ENCODE assay signal across 25 cellular contexts in the genomic region with DNA sequence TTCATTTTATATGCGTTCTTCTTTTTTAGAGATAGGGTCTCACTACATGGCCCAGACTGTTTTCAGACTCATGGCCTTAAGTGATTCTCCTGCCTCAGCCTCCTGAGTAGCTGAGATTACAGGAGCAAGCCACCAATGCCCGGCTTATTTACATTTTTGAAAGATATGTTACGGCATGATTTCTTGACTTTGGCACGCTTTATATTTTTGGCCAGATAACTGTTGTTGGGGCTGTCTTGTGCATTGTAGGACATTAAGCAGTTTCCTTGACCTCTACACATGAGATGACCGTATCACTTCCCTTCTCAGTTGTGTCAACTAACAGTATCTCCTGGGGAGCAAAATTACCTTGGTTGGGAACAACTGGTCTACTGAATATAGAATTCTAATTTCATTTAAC. TPM values are rescaled to one million over a fixed set of nuclear protein-coding genes. Genes with fewer than 3 reads are reported as not detected.
"Had no signal": no experiment of that assay in that cellular context is flagged by ENCODE, and none has a peak within 500 bp of the region (broad histone marks: within the 10 kb centered on the region; RNA-seq: fewer than 3 reads in every experiment).

No MANE protein-coding gene starts in this region.

- H3K36me3 ChIP-seq: esophagus muscularis mucosa, lower lobe of right lung, ovary, sigmoid colon, thoracic aorta, transverse colon, upper lobe of right lung, uterus had no signal

- H3K27me3 ChIP-seq: ovary, sigmoid colon, transverse colon, upper lobe of right lung, uterus had no signal

- H3K4me3 Mint-ChIP-seq: immature natural killer cell; memory B cell; natural killer cell; stimulated activated naive B cell treated with anti-CD40 and anti-IgM and Interleukin-4, amounts not matched to agents 10 μg/mL and 1 μg/mL and 100 μg/mL, for 72 hours; stimulated activated naive CD8-positive, alpha-beta T cell treated with anti-CD3 and anti-CD28 coated beads, Interleukin-15, Interleukin-2, amounts not matched to agents 100 ng/mL and 50 ng/mL, for 24 hours had no signal

- H3K4me3 ChIP-seq: esophagus muscularis mucosa, lower lobe of right lung, ovary, psoas muscle, sigmoid colon, thoracic aorta, transverse colon, upper lobe of right lung, uterus had no signal

- ATAC-seq: left ventricle myocardium superior; lower lobe of right lung; natural killer cell; psoas muscle; right cardiac atrium; stimulated activated naive B cell treated with anti-CD40 and anti-IgM and Interleukin-4, amounts not matched to agents 10 μg/mL and 1 μg/mL and 100 μg/mL, for 72 hours; upper lobe of right lung had no signal

- H3K9me3 Mint-ChIP-seq: immature natural killer cell, natural killer cell had no signal

- H3K27ac Mint-ChIP-seq: immature natural killer cell; memory B cell; natural killer cell; stimulated activated naive B cell treated with anti-CD40 and anti-IgM and Interleukin-4, amounts not matched to agents 10 μg/mL and 1 μg/mL and 100 μg/mL, for 72 hours; stimulated activated naive CD8-positive, alpha-beta T cell treated with anti-CD3 and anti-CD28 coated beads, Interleukin-15, Interleukin-2, amounts not matched to agents 100 ng/mL and 50 ng/mL, for 24 hours had no signal

- H3K9me3 ChIP-seq: esophagus muscularis mucosa, lower lobe of right lung, ovary, psoas muscle, sigmoid colon, thoracic aorta, transverse colon, upper lobe of right lung, uterus had no signal

- DNase-seq: cortex of kidney; hypothalamus; immature natural killer cell; islet precursor cell; left ventricle myocardium superior; lower lobe of right lung; natural killer cell; occipital lobe; ovary; posterior cingulate gyrus; psoas muscle; right cardiac atrium; sigmoid colon; stimulated activated CD4-positive, alpha-beta T cell treated with anti-CD3 and anti-CD28 coated beads, Interleukin-2, amount 100 ng/mL, for 24 hours; stimulated activated CD4-positive, alpha-beta T cell treated with anti-CD3 and anti-CD28 coated beads, Interleukin-4, amount 100 ng/mL, for 24 hours; stimulated activated naive B cell treated with anti-CD40 and anti-IgM and Interleukin-4, amounts not matched to agents 10 μg/mL and 1 μg/mL and 100 μg/mL, for 72 hours; transverse colon; upper lobe of right lung; uterus had no signal

- H3K4me1 ChIP-seq: esophagus muscularis mucosa, lower lobe of right lung, psoas muscle, sigmoid colon, transverse colon, upper lobe of right lung, uterus had no signal

- H3K27ac ChIP-seq: esophagus muscularis mucosa, lower lobe of right lung, ovary, psoas muscle, sigmoid colon, thoracic aorta, transverse colon, upper lobe of right lung, uterus had no signal

- H3K36me3 Mint-ChIP-seq: immature natural killer cell, memory B cell, natural killer cell had no signal

- H3K27me3 Mint-ChIP-seq: memory B cell had no signal

- H3K4me1 Mint-ChIP-seq: immature natural killer cell; memory B cell; natural killer cell; stimulated activated naive B cell treated with anti-CD40 and anti-IgM and Interleukin-4, amounts not matched to agents 10 μg/mL and 1 μg/mL and 100 μg/mL, for 72 hours had no signal

RNA-seq across cellular contexts. Expression of a gene that starts 28.9 kb away (rescaled TPM):
- total RNA-seq: left ventricle myocardium superior, mononuclear cell, natural killer cell, thoracic aorta, transverse colon had no signal
- polyA plus RNA-seq: immature natural killer cell, neural cell had no signal
